ENCODE assay signal across 8 cellular contexts in the genomic region with DNA sequence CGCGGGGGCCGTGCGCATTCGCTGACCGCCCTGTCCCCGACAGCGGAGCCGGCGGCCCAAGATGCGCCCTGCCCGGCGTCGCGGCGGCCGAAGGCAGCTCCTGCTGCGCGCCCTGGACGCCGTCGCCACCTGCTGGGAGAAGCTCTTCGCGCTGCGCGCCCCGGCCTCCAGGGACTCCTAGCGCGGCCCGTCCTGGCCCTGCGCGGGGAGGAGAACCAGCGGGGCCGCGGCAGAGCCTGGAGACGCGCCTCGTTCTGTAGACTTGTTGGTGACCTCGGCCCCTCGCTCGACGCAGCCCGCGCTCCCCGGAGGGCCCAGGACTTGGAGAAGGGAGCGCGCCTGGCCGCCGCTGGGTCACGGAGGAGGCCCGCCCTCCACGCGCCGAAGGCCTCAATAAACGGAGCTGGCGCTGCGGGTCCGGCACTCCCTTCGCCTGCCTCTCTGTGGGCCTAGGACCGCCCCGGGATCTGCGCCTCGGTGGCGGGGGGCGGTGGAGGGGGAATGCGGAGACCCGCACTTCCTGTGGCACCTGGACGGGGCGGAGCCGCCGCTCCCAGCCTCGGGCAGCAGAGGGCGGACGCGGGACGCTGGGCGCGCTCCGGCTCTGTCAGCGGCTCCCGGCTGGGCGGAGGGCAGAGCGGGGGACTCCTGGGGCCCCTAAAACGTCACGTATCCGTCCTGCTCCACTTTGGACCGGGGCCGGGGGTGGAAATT. TPM values are rescaled to one million over a fixed set of nuclear protein-coding genes. Genes with fewer than 3 reads are reported as not detected.
DNase-seq lines count a peak whose midpoint lies in the region; ATAC-seq lines count a peak whose summit lies in the region.

No MANE protein-coding gene starts in this region.

- H3K4me1 ChIP-seq in duodenal mucosa (ENCODE audit: control insufficient read depth in 1 of 2, insufficient read depth in 2 of 2, low read length in 2 of 2) = peaks cover 7 to 28% of the 10 kb centered on the region in 2 donors

- H3K36me3 ChIP-seq in duodenal mucosa (ENCODE audit: control insufficient read depth in 1 of 2, insufficient read depth in 2 of 2, low read length in 2 of 2) = peaks cover 7 to 15% of the 10 kb centered on the region in 2 donors

- peak; percentile 48 for ATAC-seq in HG02981 (IDR thresholded peaks at IDR 0.05; ENCODE audit: unreplicated experiment)

- H3K9ac ChIP-seq in duodenal mucosa (ENCODE audit: low read depth in 1 of 2, low read length in 2 of 2) = no peak overlapping the region

- H3K9me3 ChIP-seq in duodenal mucosa (ENCODE audit: control insufficient read depth in 1 of 2, low read length in 2 of 2) = no peaks in the 10 kb centered on the region

- H3K27ac ChIP-seq in duodenal mucosa (ENCODE audit: low read depth, low read length) = no peak overlapping the region

- peak; percentile 65 to 66 for DNase-seq in NCI-H2081 (lab: John Stamatoyannopoulos, UW)
- no peak for DNase-seq in NCI-H2081 treated with DMSO at 0.1 percent for 48 hours (lab: John Stamatoyannopoulos, UW)
- DNase-seq in NCI-H2227 treated with DMSO at 0.1 percent for 48 hours (lab: John Stamatoyannopoulos, UW) = peak; percentile 42
- peak; percentile 82 for DNase-seq in activated CD4-positive, alpha-beta T cell treated with anti-CD3 and anti-CD28 coated beads for 48 hours
- peak; percentile 95 for DNase-seq in mesenteric fat pad (ENCODE audit: low spot score)
- peak; percentile 58 for DNase-seq in stimulated activated CD8-positive, alpha-beta memory T cell treated with anti-CD3 and anti-CD28 coated beads, Interleukin-2, amount 100 ng/mL, for 1 hour (ENCODE audit: low read depth in 2 of 2)

- peaks cover 46 to 62% of the 10 kb centered on the region in 2 donors for H3K27me3 ChIP-seq in duodenal mucosa (ENCODE audit: control insufficient read depth in 1 of 2, insufficient read depth in 2 of 2, low read length in 2 of 2)

- H3K4me3 ChIP-seq in duodenal mucosa (ENCODE audit: low read depth in 1 of 2, low read length in 2 of 2) = peak overlapping the region; percentile 55 to 58

RNA-seq across cellular contexts. Expression of a gene that starts 2.8 kb away (rescaled TPM):
- total RNA-seq in mesenteric fat pad = 0.74 TPM

RNA-seq across cellular contexts. Expression of a gene that starts 10.7 kb away (rescaled TPM):
- total RNA-seq in mesenteric fat pad = 70.5 TPM

RNA-seq across cellular contexts. Expression of a gene that starts 24.3 kb away (rescaled TPM):
- 42.5 TPM for total RNA-seq in mesenteric fat pad

RNA-seq across cellular contexts. Expression of a gene that starts 40.6 kb away (rescaled TPM):
- 29.0 TPM for total RNA-seq in mesenteric fat pad

RNA-seq across cellular contexts. Expression of a gene that starts 41.1 kb away (rescaled TPM):
- 1.3 TPM for total RNA-seq in mesenteric fat pad
